1 cellular context compared by ENCODE assay signal in genomic region chr21:33383056-33383888, GRCh38.
TF ChIP-seq lines count a peak whose summit lies in the region.

No MANE protein-coding gene starts in this region.

TF ChIP-seq in HepG2, 621 proteins besides CTCF, POLR2A, EP300 and RAD21 (continued from another document and continues in another):
- TF ChIP-seq THAP9 (CRISPR knock-in tag; IDR thresholded peaks at IDR 0.05; ENCODE audit: borderline replicate concordance) (peak; percentile 34; the same call in 1 of the 2 replicates), ZNF674 (CRISPR knock-in tag; IDR thresholded peaks at IDR 0.05; ENCODE audit: low read depth) (no peak), MBNL3 (CRISPR knock-in tag; conservative IDR thresholded peaks at IDR 0.05) (no peak), ZSCAN25 (CRISPR knock-in tag; IDR thresholded peaks at IDR 0.05) (peak; percentile 64; the same call in 1 of the 2 replicates), CC2D1A (CRISPR knock-in tag; IDR thresholded peaks at IDR 0.05) (no peak), RXRA (CRISPR knock-in tag; IDR thresholded peaks at IDR 0.05) (peak; percentile 90), ZNF431 (CRISPR knock-in tag; IDR thresholded peaks at IDR 0.05; ENCODE audit: borderline replicate concordance, low read depth) (no peak), ZNF720 (CRISPR knock-in tag; IDR thresholded peaks at IDR 0.05) (no peak), TRAFD1 (CRISPR knock-in tag; IDR thresholded peaks at IDR 0.05; ENCODE audit: borderline replicate concordance) (no peak), ATF4 (CRISPR knock-in tag; IDR thresholded peaks at IDR 0.05) (peak in 1 of 2 experiments; percentile 52; a peak in 1 of 4 replicates), GATAD1 (CRISPR knock-in tag; IDR thresholded peaks at IDR 0.05) (no peak), HIVEP1 (CRISPR knock-in tag; IDR thresholded peaks at IDR 0.05) (peak; percentile 99), CREBL2 (CRISPR knock-in tag; IDR thresholded peaks at IDR 0.05; ENCODE audit: borderline replicate concordance) (no peak), NFAT5 (CRISPR knock-in tag; IDR thresholded peaks at IDR 0.05) (no peak), HNF4G (IDR thresholded peaks at IDR 0.05; ENCODE audit: borderline replicate concordance, low read depth, low read length) (peak; percentile 35; the same call in 1 of the 2 replicates), HNF4G (CRISPR knock-in tag; IDR thresholded peaks at IDR 0.05; ENCODE audit: borderline replicate concordance, low read depth) (no peak; the same call in 1 of the 2 replicates), KLF16 (CRISPR knock-in tag; IDR thresholded peaks at IDR 0.05) (peak in 1 of 2 experiments; percentile 28; a peak in 1 of 4 replicates), SP1 (IDR thresholded peaks at IDR 0.05) (no peak), SP1 (CRISPR knock-in tag; IDR thresholded peaks at IDR 0.05) (no peak), SRSF9 (IDR thresholded peaks at IDR 0.05; ENCODE audit: borderline replicate concordance, insufficient read depth, low read depth, low read length, poor library complexity, severe bottlenecking) (no peak), ZNF790 (CRISPR knock-in tag; IDR thresholded peaks at IDR 0.05; ENCODE audit: borderline replicate concordance) (no peak), ZMYM2 (CRISPR knock-in tag; IDR thresholded peaks at IDR 0.05) (no peak; the same call in 1 of the 2 replicates), FOSL2 (CRISPR knock-in tag; IDR thresholded peaks at IDR 0.05) (peak; percentile 99), SIN3A (IDR thresholded peaks at IDR 0.05; ENCODE audit: borderline replicate concordance, low read depth, low read length) (no peak), NFATC3 (CRISPR knock-in tag; IDR thresholded peaks at IDR 0.05) (peak; percentile 37; the same call in 1 of the 2 replicates), CHD4 (IDR thresholded peaks at IDR 0.05; ENCODE audit: borderline replicate concordance, low read length) (no peak), ZNF407 (CRISPR knock-in tag; IDR thresholded peaks at IDR 0.05; ENCODE audit: not compliant biosample characterization) (no peak), SETDB1 (CRISPR knock-in tag; IDR thresholded peaks at IDR 0.05; ENCODE audit: borderline replicate concordance) (no peak), TFE3 (CRISPR knock-in tag; IDR thresholded peaks at IDR 0.05) (peak; percentile 97), PHF8 (CRISPR knock-in tag; IDR thresholded peaks at IDR 0.05) (no peak), ZNF17 (CRISPR knock-in tag; IDR thresholded peaks at IDR 0.05) (no peak), ZFP37 (CRISPR knock-in tag; IDR thresholded peaks at IDR 0.05; ENCODE audit: borderline replicate concordance) (no peak), RBAK (CRISPR knock-in tag; IDR thresholded peaks at IDR 0.05) (no peak), ZC3H4 (CRISPR knock-in tag; IDR thresholded peaks at IDR 0.05; ENCODE audit: borderline replicate concordance) (no peak), ZNF354B (CRISPR knock-in tag; IDR thresholded peaks at IDR 0.05) (0 out of 2 replicates have a peak, but pooled peaks have one; percentile 75), ZNF746 (CRISPR knock-in tag; IDR thresholded peaks at IDR 0.05) (0 out of 2 replicates have a peak, but pooled peaks have one; percentile 24), GABPB1 (CRISPR knock-in tag; IDR thresholded peaks at IDR 0.05) (peak; percentile 39), ZNF547 (CRISPR knock-in tag; IDR thresholded peaks at IDR 0.05) (peak; percentile 83)
